8 cellular contexts compared by ENCODE assay signal in genomic region chr1:164558461-164559341, GRCh38. TPM values are rescaled to one million over a fixed set of nuclear protein-coding genes. Genes with fewer than 3 reads are reported as not detected.
A peak's percentile ranks its signal among the peaks of the same experiment; 100 is the strongest.
DNase-seq lines count a peak whose midpoint lies in the region; ATAC-seq, FAIRE-seq and TF ChIP-seq lines count a peak whose summit lies in the region.

PBX1 (plus strand) TSS chr1:164559184.

- peak in 1 of 2 experiments; percentile 48; a peak in 2 of 5 replicates for TF ChIP-seq EP300 in A549 (IDR thresholded peaks at IDR 0.05)

- H3K4me2 ChIP-seq in A549 = peak within 1 kb of the TSS; percentile 90

- WGBS in A549 (ENCODE audit: missing lambda C conversion rate) = under 1% methylated on average over 21 of the region's 28 CpGs

- POLR2A ChIA-PET in A549 (lab: Yijun Ruan, JAX) = interaction anchor here (0.7 to 1.5 kb wide), 10 partner anchors 9 to 720 kb away, joined by 3 to 10 read pairs (median 4); no protein-coding TSS in a partner anchor

- no peaks in the 10 kb centered on the region for H3K9me3 ChIP-seq in A549

- H3K4me1 ChIP-seq in A549 = peaks cover 12% of the 10 kb centered on the region

- TF ChIP-seq CTCF in A549 (IDR thresholded peaks at IDR 0.05) = no peak

- peak; percentile 93 to 97 for DNase-seq in A549 (ENCODE audit: low read depth in 1 of 2, low spot score in 1 of 2)
- DNase-seq in NCI-H226 = peak; percentile 97
- DNase-seq in cerebellum (ENCODE audit: low spot score) = peak; percentile 98
- DNase-seq in islet precursor cell = peak; percentile 99
- peak; percentile 52 to 65 for DNase-seq in stimulated activated CD4-positive, alpha-beta T cell treated with anti-CD3 and anti-CD28 coated beads, Interleukin-12 subunit alpha, Interleukin-12 subunit beta, amount 100 ng/mL, for 24 hours (ENCODE audit: low read depth in 2 of 2)

- ATAC-seq in A549 = peak; percentile 98 to 99
- peak; percentile 100 for ATAC-seq in GM18873 (IDR thresholded peaks at IDR 0.05; ENCODE audit: low FRiP score, unreplicated experiment)
- peak; percentile 100 for ATAC-seq in HG03159 (IDR thresholded peaks at IDR 0.05; ENCODE audit: unreplicated experiment)
- ATAC-seq in activated CD4-positive, CD25-positive, alpha-beta regulatory T cell treated with anti-CD3 and anti-CD28 coated beads, Interleukin-2, amount 50 U/mL, for 24 hours = peak; percentile 92 to 95

- peak within 1 kb of the TSS; percentile 81 to 91 for H3K27ac ChIP-seq in A549

- CTCF ChIA-PET in A549 (lab: Yijun Ruan, JAX) = interaction anchor here (0.5 to 1.2 kb wide), 3 partner anchors 60 to 228 kb away, joined by 4 to 5 read pairs (median 5); no protein-coding TSS in a partner anchor

- TF ChIP-seq POLR2A in A549 (IDR thresholded peaks at IDR 0.05; ENCODE audit: low read length) = peak; percentile 64

- peak within 1 kb of the TSS; percentile 59 for H3K4me3 ChIP-seq in A549

- peak; percentile 94 for FAIRE-seq in A549 (lab: Jason Lieb, UNC)

- no peak for TF ChIP-seq RAD21 in A549 (conservative IDR thresholded peaks at IDR 0.05 in 1 of 2, IDR thresholded peaks at IDR 0.05 in 1 of 2)

TF ChIP-seq in A549, 52 proteins besides CTCF, POLR2A, EP300 and RAD21:
- no peak for TF ChIP-seq ELK1 (IDR thresholded peaks at IDR 0.05; ENCODE audit: low read depth, low read length)
- TF ChIP-seq CEBPB (IDR thresholded peaks at IDR 0.05) = peak in 1 of 2 experiments; percentile 43; a peak in 2 of 4 replicates
- TF ChIP-seq TP53 (CRISPR knock-in tag; IDR thresholded peaks at IDR 0.05) = no peak
- TF ChIP-seq MAFK (IDR thresholded peaks at IDR 0.05; ENCODE audit: partially characterized antibody) = peak; percentile 76
- TF ChIP-seq, protein P1, sequence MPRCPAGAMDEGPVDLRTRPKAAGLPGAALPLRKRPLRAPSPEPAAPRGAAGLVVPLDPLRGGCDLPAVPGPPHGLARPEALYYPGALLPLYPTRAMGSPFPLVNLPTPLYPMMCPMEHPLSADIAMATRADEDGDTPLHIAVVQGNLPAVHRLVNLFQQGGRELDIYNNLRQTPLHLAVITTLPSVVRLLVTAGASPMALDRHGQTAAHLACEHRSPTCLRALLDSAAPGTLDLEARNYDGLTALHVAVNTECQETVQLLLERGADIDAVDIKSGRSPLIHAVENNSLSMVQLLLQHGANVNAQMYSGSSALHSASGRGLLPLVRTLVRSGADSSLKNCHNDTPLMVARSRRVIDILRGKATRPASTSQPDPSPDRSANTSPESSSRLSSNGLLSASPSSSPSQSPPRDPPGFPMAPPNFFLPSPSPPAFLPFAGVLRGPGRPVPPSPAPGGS (IDR thresholded peaks at IDR 0.05) = 0 out of 3 replicates have a peak, but pooled peaks have one; percentile 34
- TF ChIP-seq BHLHE40 (IDR thresholded peaks at IDR 0.05; ENCODE audit: low read depth, low read length) = no peak
- TF ChIP-seq, protein P2, sequence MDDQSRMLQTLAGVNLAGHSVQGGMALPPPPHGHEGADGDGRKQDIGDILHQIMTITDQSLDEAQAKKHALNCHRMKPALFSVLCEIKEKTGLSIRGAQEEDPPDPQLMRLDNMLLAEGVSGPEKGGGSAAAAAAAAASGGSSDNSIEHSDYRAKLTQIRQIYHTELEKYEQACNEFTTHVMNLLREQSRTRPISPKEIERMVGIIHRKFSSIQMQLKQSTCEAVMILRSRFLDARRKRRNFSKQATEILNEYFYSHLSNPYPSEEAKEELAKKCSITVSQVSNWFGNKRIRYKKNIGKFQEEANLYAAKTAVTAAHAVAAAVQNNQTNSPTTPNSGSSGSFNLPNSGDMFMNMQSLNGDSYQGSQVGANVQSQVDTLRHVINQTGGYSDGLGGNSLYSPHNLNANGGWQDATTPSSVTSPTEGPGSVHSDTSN (IDR thresholded peaks at IDR 0.05) = peak; percentile 94
- TF ChIP-seq MAZ (IDR thresholded peaks at IDR 0.05; ENCODE audit: borderline replicate concordance, low read depth, low read length) = 0 out of 2 replicates have a peak, but pooled peaks have one; percentile 33
- no peak for TF ChIP-seq JUNB (IDR thresholded peaks at IDR 0.05)
- peak; percentile 17 to 84; a peak in 3 of 5 replicates for TF ChIP-seq JUN (IDR thresholded peaks at IDR 0.05)
- TF ChIP-seq REST (IDR thresholded peaks at IDR 0.05) = no peak

RNA-seq across cellular contexts. Expression of gene PBX1, which starts in this region (rescaled TPM):
- polyA plus RNA-seq in A549 (2011; rRNA removed) (61.5 and 62.8 TPM in 2 replicates), A549 (2017; fragmentation: RNase III; extraction: RNeasy Plus Mini Kit Qiagen cat#74134 plus additional on column Dnase treatment) (46.5 to 53.4 TPM (median 47.8 TPM) in 3 replicates)
- polyA plus RNA-seq in A549 (2012; cell fraction: cytosol; rRNA removed) = 32.7 and 37.4 TPM in 2 replicates
- polyA plus RNA-seq in A549 (2012; cell fraction: nucleus; rRNA removed) = 28.1 and 30.0 TPM in 2 replicates
- 101 and 102 TPM in 2 replicates for polyA minus RNA-seq in A549 (2011; rRNA and poly(A)+ RNA removed)
- 107 TPM for total RNA-seq in cerebellum

Comparison
In these comparisons a context has a peak if more than half of its experiments do, and no peak if none do; other contexts are left out.
1. Peak in every context shown above with its lines: DNase-seq, ATAC-seq, H3K4me3 ChIP-seq and H3K27ac ChIP-seq.